7 cellular contexts compared by ENCODE assay signal in the genomic region with DNA sequence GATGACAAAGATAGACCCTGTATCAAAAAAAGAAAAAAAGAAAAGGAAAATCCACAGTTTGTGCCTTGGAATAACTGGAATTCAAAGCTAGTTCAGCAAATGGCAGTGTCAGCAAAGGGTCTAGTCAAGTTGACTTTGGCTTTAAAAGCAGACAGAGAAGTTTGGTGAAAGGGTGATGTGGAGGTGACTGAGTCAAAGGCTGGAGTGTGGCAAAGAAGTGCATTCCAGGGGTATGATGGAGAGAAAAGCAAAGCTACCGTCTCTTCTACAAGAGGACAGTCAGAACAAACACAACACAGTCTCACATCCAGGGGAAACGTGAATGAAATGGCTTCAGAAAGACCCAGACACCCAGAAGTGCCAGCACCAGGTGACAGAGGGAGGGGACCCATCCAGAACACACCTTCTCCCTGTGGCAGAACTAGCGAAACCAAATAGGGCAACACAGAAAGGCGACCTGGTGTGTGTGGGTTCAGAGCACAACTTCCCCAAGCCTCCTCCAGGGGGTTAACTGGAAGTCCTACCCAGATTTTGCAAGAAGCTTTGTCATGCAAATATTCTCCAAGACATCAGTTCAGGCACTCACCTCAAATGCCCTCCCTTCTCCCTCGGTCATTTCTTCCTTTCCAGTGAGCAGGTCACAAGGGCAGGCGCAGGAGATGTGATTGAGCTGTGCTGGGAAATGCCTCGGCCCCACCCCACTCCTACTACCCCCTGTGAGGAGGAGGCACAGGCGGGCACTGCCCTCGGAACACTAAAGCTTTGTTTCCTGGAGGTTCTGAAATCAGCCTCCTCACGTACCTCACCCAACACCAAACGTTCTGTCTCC.
DNase-seq lines count a peak whose midpoint lies in the region; ATAC-seq, FAIRE-seq and TF ChIP-seq lines count a peak whose summit lies in the region.

No MANE protein-coding gene starts in this region.

- ATAC-seq in GM21423 (IDR thresholded peaks at IDR 0.05; ENCODE audit: unreplicated experiment) (peak; percentile 61), GM19455 (IDR thresholded peaks at IDR 0.05; ENCODE audit: unreplicated experiment) (no peak)
- ATAC-seq in CD4-positive, alpha-beta T cell (ENCODE audit: poor library complexity), result no peak

- no peak overlapping the region for H3K27ac Mint-ChIP-seq in endodermal cell
- no peak overlapping the region for H3K27ac Mint-ChIP-seq in CD4-positive, alpha-beta T cell

- peaks cover 2% of the 10 kb centered on the region for H3K4me1 ChIP-seq in endodermal cell (ENCODE audit: control insufficient read depth, insufficient read depth, low read length)
- H3K4me1 ChIP-seq in small intestine (ENCODE audit: control insufficient read depth in 2 of 2, insufficient read depth in 1 of 2, low read depth in 1 of 2, low read length in 1 of 2), result no peaks in the 10 kb centered on the region

- H3K27me3 ChIP-seq in endodermal cell (ENCODE audit: control insufficient read depth, insufficient read depth, low read length, poor library complexity, severe bottlenecking), result no peaks in the 10 kb centered on the region
- H3K27me3 ChIP-seq in small intestine (ENCODE audit: control insufficient read depth in 2 of 2, insufficient read depth in 2 of 2, low read length in 2 of 2), result no peaks in the 10 kb centered on the region
- peaks cover 5% of the 10 kb centered on the region for H3K27me3 ChIP-seq in CD4-positive, alpha-beta T cell (ENCODE audit: control insufficient read depth, insufficient read depth, low read length)

- POLR2A ChIA-PET in CD4-positive, alpha-beta T cell (lab: Charles Lee), result no interaction called here

- 50 to 69% methylated on average over 3 to 9 of the region's 11 CpGs for WGBS in endodermal cell (ENCODE audit: insufficient coverage in 1 of 2, insufficient read length in 1 of 2), 2 experiments
- 9 to 27% (median 21%) methylated on average over 11 of the region's 11 CpGs for WGBS in small intestine, 3 donors

- CTCF ChIA-PET in CD4-positive, alpha-beta T cell (lab: Charles Lee), result no interaction called here

- peaks cover 23% of the 10 kb centered on the region for H3K4me1 Mint-ChIP-seq in endodermal cell
- no peaks in the 10 kb centered on the region for H3K4me1 Mint-ChIP-seq in CD4-positive, alpha-beta T cell (ENCODE audit: low read depth)

- H3K4me3 ChIP-seq in endodermal cell (ENCODE audit: low read length), result no peak overlapping the region
- no peak overlapping the region for H3K4me3 ChIP-seq in small intestine (ENCODE audit: low read depth in 1 of 2, low read length in 2 of 2)

- DNase-seq in MV-4-11 (lab: John Stamatoyannopoulos, UW), result peak; percentile 55
- peak; percentile 89 for DNase-seq in endodermal cell
- peak; percentile 62 for DNase-seq in small intestine
- DNase-seq in NCI-H1105 (lab: John Stamatoyannopoulos, UW), result no peak
- no peak for DNase-seq in CD4-positive, alpha-beta T cell

- H3K36me3 ChIP-seq in endodermal cell (ENCODE audit: control insufficient read depth, insufficient read depth, low read length) (no peaks in the 10 kb centered on the region), small intestine (ENCODE audit: control insufficient read depth in 2 of 2, insufficient read depth in 2 of 2, low read length in 2 of 2) (no peaks in the 10 kb centered on the region)

- peaks cover 2% of the 10 kb centered on the region for H3K27me3 Mint-ChIP-seq in endodermal cell (ENCODE audit: insufficient read depth)
- H3K27me3 Mint-ChIP-seq in CD4-positive, alpha-beta T cell, result peaks cover 50% of the 10 kb centered on the region

- peaks cover 2% of the 10 kb centered on the region for H3K9me3 Mint-ChIP-seq in endodermal cell
- H3K9me3 Mint-ChIP-seq in CD4-positive, alpha-beta T cell, result peaks cover 4% of the 10 kb centered on the region

- no peak for FAIRE-seq in small intestine (lab: Jason Lieb, UNC)

- H3K36me3 Mint-ChIP-seq in endodermal cell (ENCODE audit: low read depth), result no peaks in the 10 kb centered on the region
- H3K36me3 Mint-ChIP-seq in CD4-positive, alpha-beta T cell (ENCODE audit: low read depth), result no peaks in the 10 kb centered on the region

- H3K27ac ChIP-seq in endodermal cell (ENCODE audit: low read depth, low read length), result no peak overlapping the region
- H3K27ac ChIP-seq in small intestine (ENCODE audit: low read depth in 1 of 2, low read length in 1 of 2), result peak overlapping the region in 1 of 2 donors; percentile 62
- H3K27ac ChIP-seq in CD4-positive, alpha-beta T cell (ENCODE audit: low read depth, low read length), result no peak overlapping the region

- H3K9ac ChIP-seq in endodermal cell (ENCODE audit: extremely low read depth, low read length, poor library complexity, severe bottlenecking), result no peak overlapping the region

- H3K9me3 ChIP-seq in endodermal cell (ENCODE audit: control insufficient read depth, low read length) (no peaks in the 10 kb centered on the region), small intestine (ENCODE audit: control insufficient read depth, low read depth) (no peaks in the 10 kb centered on the region)
- H3K9me3 ChIP-seq in CD4-positive, alpha-beta T cell (ENCODE audit: control insufficient read depth, low read length), result peaks cover 3% of the 10 kb centered on the region

- no peak overlapping the region for H3K4me3 Mint-ChIP-seq in endodermal cell
- H3K4me3 Mint-ChIP-seq in CD4-positive, alpha-beta T cell, result no peak overlapping the region

- peak; percentile 64 for TF ChIP-seq CTCF in endodermal cell (conservative IDR thresholded peaks at IDR 0.05)
- no peak for TF ChIP-seq CTCF in CD4-positive, alpha-beta T cell (IDR thresholded peaks at IDR 0.05)

- intact Hi-C loops in CD4-positive, alpha-beta T cell (cut with DNase I, micrococcal nuclease), result no loop called here

Comparison
In these comparisons a context has a peak if more than half of its experiments do, and no peak if none do; other contexts are left out.
1. DNase-seq: peak in MV-4-11 (single experiment), endodermal cell (single experiment) and small intestine (single experiment); none in NCI-H1105 (single experiment) and CD4-positive, alpha-beta T cell (0 of 10).